Comparison of ENCODE assay signal across 17 cellular contexts in genomic region chr18:78911751-78912283, GRCh38.
DNase-seq lines count a peak whose midpoint lies in the region; TF ChIP-seq lines count a peak whose summit lies in the region.
"Had no signal": no experiment of that assay in that cellular context is flagged by ENCODE, and none has a peak within 500 bp of the region (broad histone marks: within the 10 kb centered on the region; RNA-seq: fewer than 3 reads in every experiment).

No MANE protein-coding gene starts in this region.

- H3K9me3 ChIP-seq in vagina (no peaks in the 10 kb centered on the region), tibial artery (no peaks in the 10 kb centered on the region)
- H3K9me3 ChIP-seq: A549 had no signal

- H3K4me1 Mint-ChIP-seq in activated CD4-positive, alpha-beta memory T cell treated with anti-CD3 and anti-CD28 coated beads, Interleukin-2, amount 10 ng/mL, durations not matched to agents 7 days and 5 days: no peaks in the 10 kb centered on the region
- no peaks in the 10 kb centered on the region for H3K4me1 Mint-ChIP-seq in activated CD4-positive, alpha-beta memory T cell treated with anti-CD3 and anti-CD28 coated beads for 36 hours (ENCODE audit: low read depth)

- TF ChIP-seq CTCF in coronary artery (IDR thresholded peaks at IDR 0.05) (no peak), vagina (IDR thresholded peaks at IDR 0.05) (no peak), tibial artery (IDR thresholded peaks at IDR 0.05) (no peak)

- no peaks in the 10 kb centered on the region for H3K9me3 Mint-ChIP-seq in activated CD4-positive, alpha-beta memory T cell treated with anti-CD3 and anti-CD28 coated beads, Interleukin-2, amount 10 ng/mL, durations not matched to agents 7 days and 5 days
- H3K9me3 Mint-ChIP-seq in activated CD4-positive, alpha-beta memory T cell treated with anti-CD3 and anti-CD28 coated beads for 36 hours: no peaks in the 10 kb centered on the region
- H3K9me3 Mint-ChIP-seq: CD4-positive, alpha-beta T cell had no signal

- intact Hi-C loops in activated CD4-positive, alpha-beta memory T cell treated with anti-CD3 and anti-CD28 coated beads for 36 hours (cut with micrococcal nuclease): no loop called here
- intact Hi-C loops in vagina (cut with DNase I) (no loop called here), tibial artery (cut with DNase I; ENCODE audit: low total_unique reads) (no loop called here)

- POLR2A ChIA-PET in activated CD4-positive, alpha-beta memory T cell treated with anti-CD3 and anti-CD28 coated beads, Interleukin-2, amount 10 ng/mL, durations not matched to agents 7 days and 5 days (lab: Charles Lee): no interaction called here
- POLR2A ChIA-PET in activated CD4-positive, alpha-beta memory T cell treated with anti-CD3 and anti-CD28 coated beads for 36 hours (lab: Charles Lee): interaction anchor here (0.8 kb wide), 1 partner anchor 14 kb away, joined by 3 read pairs; no protein-coding TSS in a partner anchor

- CTCF ChIA-PET in activated CD4-positive, alpha-beta memory T cell treated with anti-CD3 and anti-CD28 coated beads, Interleukin-2, amount 10 ng/mL, durations not matched to agents 7 days and 5 days (lab: Charles Lee): no interaction called here
- CTCF ChIA-PET in activated CD4-positive, alpha-beta memory T cell treated with anti-CD3 and anti-CD28 coated beads for 36 hours (lab: Charles Lee): no interaction called here

- no peaks in the 10 kb centered on the region for H3K27me3 Mint-ChIP-seq in activated CD4-positive, alpha-beta memory T cell treated with anti-CD3 and anti-CD28 coated beads, Interleukin-2, amount 10 ng/mL, durations not matched to agents 7 days and 5 days
- H3K27me3 Mint-ChIP-seq in activated CD4-positive, alpha-beta memory T cell treated with anti-CD3 and anti-CD28 coated beads for 36 hours: no peaks in the 10 kb centered on the region

- H3K36me3 Mint-ChIP-seq in activated CD4-positive, alpha-beta memory T cell treated with anti-CD3 and anti-CD28 coated beads, Interleukin-2, amount 10 ng/mL, durations not matched to agents 7 days and 5 days (ENCODE audit: low read depth): no peaks in the 10 kb centered on the region
- no peaks in the 10 kb centered on the region for H3K36me3 Mint-ChIP-seq in activated CD4-positive, alpha-beta memory T cell treated with anti-CD3 and anti-CD28 coated beads for 36 hours

- no peaks in the 10 kb centered on the region for H3K36me3 ChIP-seq in vagina
- no peaks in the 10 kb centered on the region for H3K36me3 ChIP-seq in tibial artery

- no peaks in the 10 kb centered on the region for H3K27me3 ChIP-seq in vagina
- peaks cover 0 to 5% of the 10 kb centered on the region in 2 donors for H3K27me3 ChIP-seq in tibial artery

- peak; percentile 4 for DNase-seq in activated CD4-positive, alpha-beta memory T cell treated with anti-CD3 and anti-CD28 coated beads, Interleukin-2, amount 10 ng/mL, durations not matched to agents 7 days and 5 days
- DNase-seq in activated CD4-positive, alpha-beta memory T cell treated with anti-CD3 and anti-CD28 coated beads for 36 hours: no peak
- DNase-seq in coronary artery (ENCODE audit: low spot score): peak; percentile 70
- peak; percentile 35 for DNase-seq in islet precursor cell
- peak; percentile 61 to 76 for DNase-seq in vagina (ENCODE audit: extremely low spot score in 2 of 2)
- DNase-seq in tibial artery: no peak
- DNase-seq in SIG-M5 (lab: John Stamatoyannopoulos, UW): no peak
- DNase-seq: AML-193; CD4-positive, alpha-beta T cell; DMS153; DMS79; GDM1; GOT3; HCEC 1CT had no signal

- TF ChIP-seq POLR2A in vagina (IDR thresholded peaks at IDR 0.05): no peak

- H3K27ac ChIP-seq in coronary artery (no peak overlapping the region), vagina (no peak overlapping the region), tibial artery (no peak overlapping the region)
- H3K27ac ChIP-seq: 22Rv1, A549, C4-2B had no signal

- H3K4me1 ChIP-seq in vagina (no peaks in the 10 kb centered on the region), tibial artery (no peaks in the 10 kb centered on the region)
- H3K4me1 ChIP-seq: A549 had no signal

- no peak overlapping the region for H3K27ac Mint-ChIP-seq in activated CD4-positive, alpha-beta memory T cell treated with anti-CD3 and anti-CD28 coated beads, Interleukin-2, amount 10 ng/mL, durations not matched to agents 7 days and 5 days
- H3K27ac Mint-ChIP-seq in activated CD4-positive, alpha-beta memory T cell treated with anti-CD3 and anti-CD28 coated beads for 36 hours: no peak overlapping the region
- H3K27ac Mint-ChIP-seq: CD4-positive, alpha-beta T cell had no signal

- H3K4me3 ChIP-seq in coronary artery (no peak overlapping the region), vagina (no peak overlapping the region), tibial artery (no peak overlapping the region)
- H3K4me3 ChIP-seq: A549 had no signal

- H3K4me3 Mint-ChIP-seq in activated CD4-positive, alpha-beta memory T cell treated with anti-CD3 and anti-CD28 coated beads, Interleukin-2, amount 10 ng/mL, durations not matched to agents 7 days and 5 days: no peak overlapping the region
- H3K4me3 Mint-ChIP-seq in activated CD4-positive, alpha-beta memory T cell treated with anti-CD3 and anti-CD28 coated beads for 36 hours: no peak overlapping the region
- H3K4me3 Mint-ChIP-seq: CD4-positive, alpha-beta T cell had no signal

Comparison
In these comparisons a context has a peak if more than half of its experiments do, and no peak if none do; other contexts are left out.
1. DNase-seq: peak in activated CD4-positive, alpha-beta memory T cell treated with anti-CD3 and anti-CD28 coated beads, Interleukin-2, amount 10 ng/mL, durations not matched to agents 7 days and 5 days (single experiment), coronary artery (single experiment), islet precursor cell (single experiment) and vagina (2 of 2); none in activated CD4-positive, alpha-beta memory T cell treated with anti-CD3 and anti-CD28 coated beads for 36 hours (single experiment), tibial artery (0 of 2) and SIG-M5 (single experiment).